In the genomic region with DNA sequence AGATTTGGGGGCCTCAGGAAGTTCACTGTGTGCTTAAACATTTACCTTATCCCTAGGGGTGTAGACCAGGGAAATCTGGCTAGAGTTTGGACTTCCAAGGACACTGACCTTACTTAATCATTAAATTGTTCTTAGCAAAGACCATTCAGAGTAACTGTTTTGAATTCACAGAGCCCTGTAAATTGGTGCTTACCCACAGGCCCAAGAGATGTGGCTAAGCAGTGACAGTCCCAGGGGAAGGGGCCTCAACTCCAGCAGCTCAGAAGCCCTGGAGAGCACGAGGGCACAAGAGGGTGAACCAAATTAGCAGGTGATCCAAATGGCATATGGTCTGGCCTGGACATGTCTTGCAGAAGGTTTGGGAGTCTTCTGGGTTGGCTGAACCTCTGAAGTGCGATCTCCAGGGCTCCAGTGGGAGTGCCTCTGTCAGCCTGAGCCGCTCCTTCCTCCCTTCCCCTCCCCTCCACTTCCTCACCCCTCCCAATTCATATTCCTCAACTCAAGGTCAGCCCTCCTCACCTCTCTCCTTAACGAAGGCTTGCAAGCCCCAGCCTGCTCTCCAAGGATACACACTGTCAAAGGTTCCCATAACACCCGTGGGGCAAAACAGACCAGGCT, we compare ENCODE assay signal across 1 cellular context.
TF ChIP-seq lines count a peak whose summit lies in the region.

No MANE protein-coding gene starts in this region.

TF ChIP-seq in HepG2, 621 proteins besides CTCF, POLR2A, EP300 and RAD21 (continued from another document and continues in another):
- TF ChIP-seq PRDM10 (CRISPR knock-in tag; IDR thresholded peaks at IDR 0.05; ENCODE audit: low read depth) (no peak), UBTF (CRISPR knock-in tag; IDR thresholded peaks at IDR 0.05) (no peak), GLMP (CRISPR knock-in tag; IDR thresholded peaks at IDR 0.05; ENCODE audit: borderline replicate concordance) (no peak), ZNF768 (CRISPR knock-in tag; IDR thresholded peaks at IDR 0.05) (no peak), FOXA3 (CRISPR knock-in tag; IDR thresholded peaks at IDR 0.05) (no peak), CSRNP1 (CRISPR knock-in tag; IDR thresholded peaks at IDR 0.05) (0 out of 2 replicates have a peak, but pooled peaks have one; percentile 63), NFYB (CRISPR knock-in tag; IDR thresholded peaks at IDR 0.05) (no peak), GLI4 (CRISPR knock-in tag; IDR thresholded peaks at IDR 0.05; ENCODE audit: borderline replicate concordance) (no peak), KDM4B (CRISPR knock-in tag; IDR thresholded peaks at IDR 0.05) (no peak), ZNF382 (CRISPR knock-in tag; IDR thresholded peaks at IDR 0.05; ENCODE audit: borderline replicate concordance) (no peak), ZNF770 (CRISPR knock-in tag; IDR thresholded peaks at IDR 0.05) (no peak), ONECUT2 (CRISPR knock-in tag; IDR thresholded peaks at IDR 0.05) (no peak), ELF1 (CRISPR knock-in tag; IDR thresholded peaks at IDR 0.05) (no peak), ETV6 (CRISPR knock-in tag; conservative IDR thresholded peaks at IDR 0.05) (no peak), RNF2 (conservative IDR thresholded peaks at IDR 0.05; ENCODE audit: low read depth) (no peak), KLF6 (CRISPR knock-in tag; IDR thresholded peaks at IDR 0.05) (no peak), CHD2 (IDR thresholded peaks at IDR 0.05; ENCODE audit: low read depth, low read length) (no peak), ZBTB3 (CRISPR knock-in tag; IDR thresholded peaks at IDR 0.05; ENCODE audit: borderline replicate concordance, low read depth) (0 out of 2 replicates have a peak, but pooled peaks have one; percentile 38), AKAP8 (CRISPR knock-in tag; IDR thresholded peaks at IDR 0.05) (no peak), ISL2 (CRISPR knock-in tag; IDR thresholded peaks at IDR 0.05) (peak; percentile 22; the same call in 1 of the 2 replicates)
- TF ChIP-seq, protein P1, sequence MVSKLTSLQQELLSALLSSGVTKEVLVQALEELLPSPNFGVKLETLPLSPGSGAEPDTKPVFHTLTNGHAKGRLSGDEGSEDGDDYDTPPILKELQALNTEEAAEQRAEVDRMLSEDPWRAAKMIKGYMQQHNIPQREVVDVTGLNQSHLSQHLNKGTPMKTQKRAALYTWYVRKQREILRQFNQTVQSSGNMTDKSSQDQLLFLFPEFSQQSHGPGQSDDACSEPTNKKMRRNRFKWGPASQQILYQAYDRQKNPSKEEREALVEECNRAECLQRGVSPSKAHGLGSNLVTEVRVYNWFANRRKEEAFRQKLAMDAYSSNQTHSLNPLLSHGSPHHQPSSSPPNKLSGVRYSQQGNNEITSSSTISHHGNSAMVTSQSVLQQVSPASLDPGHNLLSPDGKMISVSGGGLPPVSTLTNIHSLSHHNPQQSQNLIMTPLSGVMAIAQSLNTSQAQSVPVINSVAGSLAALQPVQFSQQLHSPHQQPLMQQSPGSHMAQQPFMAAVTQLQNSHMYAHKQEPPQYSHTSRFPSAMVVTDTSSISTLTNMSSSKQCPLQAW (CRISPR knock-in tag; IDR thresholded peaks at IDR 0.05), result peak; percentile 52; the same call in 1 of the 2 replicates
- TF ChIP-seq, protein P2, sequence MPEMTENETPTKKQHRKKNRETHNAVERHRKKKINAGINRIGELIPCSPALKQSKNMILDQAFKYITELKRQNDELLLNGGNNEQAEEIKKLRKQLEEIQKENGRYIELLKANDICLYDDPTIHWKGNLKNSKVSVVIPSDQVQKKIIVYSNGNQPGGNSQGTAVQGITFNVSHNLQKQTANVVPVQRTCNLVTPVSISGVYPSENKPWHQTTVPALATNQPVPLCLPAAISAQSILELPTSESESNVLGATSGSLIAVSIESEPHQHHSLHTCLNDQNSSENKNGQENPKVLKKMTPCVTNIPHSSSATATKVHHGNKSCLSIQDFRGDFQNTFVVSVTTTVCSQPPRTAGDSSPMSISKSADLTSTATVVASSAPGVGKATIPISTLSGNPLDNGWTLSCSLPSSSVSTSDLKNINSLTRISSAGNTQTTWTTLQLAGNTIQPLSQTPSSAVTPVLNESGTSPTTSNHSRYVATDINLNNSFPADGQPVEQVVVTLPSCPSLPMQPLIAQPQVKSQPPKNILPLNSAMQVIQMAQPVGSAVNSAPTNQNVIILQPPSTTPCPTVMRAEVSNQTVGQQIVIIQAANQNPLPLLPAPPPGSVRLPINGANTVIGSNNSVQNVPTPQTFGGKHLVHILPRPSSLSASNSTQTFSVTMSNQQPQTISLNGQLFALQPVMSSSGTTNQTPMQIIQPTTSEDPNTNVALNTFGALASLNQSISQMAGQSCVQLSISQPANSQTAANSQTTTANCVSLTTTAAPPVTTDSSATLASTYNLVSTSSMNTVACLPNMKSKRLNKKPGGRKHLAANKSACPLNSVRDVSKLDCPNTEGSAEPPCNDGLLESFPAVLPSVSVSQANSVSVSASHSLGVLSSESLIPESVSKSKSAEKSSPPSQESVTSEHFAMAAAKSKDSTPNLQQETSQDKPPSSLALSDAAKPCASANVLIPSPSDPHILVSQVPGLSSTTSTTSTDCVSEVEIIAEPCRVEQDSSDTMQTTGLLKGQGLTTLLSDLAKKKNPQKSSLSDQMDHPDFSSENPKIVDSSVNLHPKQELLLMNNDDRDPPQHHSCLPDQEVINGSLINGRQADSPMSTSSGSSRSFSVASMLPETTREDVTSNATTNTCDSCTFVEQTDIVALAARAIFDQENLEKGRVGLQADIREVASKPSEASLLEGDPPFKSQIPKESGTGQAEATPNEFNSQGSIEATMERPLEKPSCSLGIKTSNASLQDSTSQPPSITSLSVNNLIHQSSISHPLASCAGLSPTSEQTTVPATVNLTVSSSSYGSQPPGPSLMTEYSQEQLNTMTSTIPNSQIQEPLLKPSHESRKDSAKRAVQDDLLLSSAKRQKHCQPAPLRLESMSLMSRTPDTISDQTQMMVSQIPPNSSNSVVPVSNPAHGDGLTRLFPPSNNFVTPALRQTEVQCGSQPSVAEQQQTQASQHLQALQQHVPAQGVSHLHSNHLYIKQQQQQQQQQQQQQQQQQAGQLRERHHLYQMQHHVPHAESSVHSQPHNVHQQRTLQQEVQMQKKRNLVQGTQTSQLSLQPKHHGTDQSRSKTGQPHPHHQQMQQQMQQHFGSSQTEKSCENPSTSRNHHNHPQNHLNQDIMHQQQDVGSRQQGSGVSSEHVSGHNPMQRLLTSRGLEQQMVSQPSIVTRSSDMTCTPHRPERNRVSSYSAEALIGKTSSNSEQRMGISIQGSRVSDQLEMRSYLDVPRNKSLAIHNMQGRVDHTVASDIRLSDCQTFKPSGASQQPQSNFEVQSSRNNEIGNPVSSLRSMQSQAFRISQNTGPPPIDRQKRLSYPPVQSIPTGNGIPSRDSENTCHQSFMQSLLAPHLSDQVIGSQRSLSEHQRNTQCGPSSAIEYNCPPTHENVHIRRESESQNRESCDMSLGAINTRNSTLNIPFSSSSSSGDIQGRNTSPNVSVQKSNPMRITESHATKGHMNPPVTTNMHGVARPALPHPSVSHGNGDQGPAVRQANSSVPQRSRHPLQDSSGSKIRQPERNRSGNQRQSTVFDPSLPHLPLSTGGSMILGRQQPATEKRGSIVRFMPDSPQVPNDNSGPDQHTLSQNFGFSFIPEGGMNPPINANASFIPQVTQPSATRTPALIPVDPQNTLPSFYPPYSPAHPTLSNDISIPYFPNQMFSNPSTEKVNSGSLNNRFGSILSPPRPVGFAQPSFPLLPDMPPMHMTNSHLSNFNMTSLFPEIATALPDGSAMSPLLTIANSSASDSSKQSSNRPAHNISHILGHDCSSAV (CRISPR knock-in tag; IDR thresholded peaks at IDR 0.05; ENCODE audit: borderline replicate concordance), result no peak
